ENCODE assay signal across 15 cellular contexts in the genomic region with DNA sequence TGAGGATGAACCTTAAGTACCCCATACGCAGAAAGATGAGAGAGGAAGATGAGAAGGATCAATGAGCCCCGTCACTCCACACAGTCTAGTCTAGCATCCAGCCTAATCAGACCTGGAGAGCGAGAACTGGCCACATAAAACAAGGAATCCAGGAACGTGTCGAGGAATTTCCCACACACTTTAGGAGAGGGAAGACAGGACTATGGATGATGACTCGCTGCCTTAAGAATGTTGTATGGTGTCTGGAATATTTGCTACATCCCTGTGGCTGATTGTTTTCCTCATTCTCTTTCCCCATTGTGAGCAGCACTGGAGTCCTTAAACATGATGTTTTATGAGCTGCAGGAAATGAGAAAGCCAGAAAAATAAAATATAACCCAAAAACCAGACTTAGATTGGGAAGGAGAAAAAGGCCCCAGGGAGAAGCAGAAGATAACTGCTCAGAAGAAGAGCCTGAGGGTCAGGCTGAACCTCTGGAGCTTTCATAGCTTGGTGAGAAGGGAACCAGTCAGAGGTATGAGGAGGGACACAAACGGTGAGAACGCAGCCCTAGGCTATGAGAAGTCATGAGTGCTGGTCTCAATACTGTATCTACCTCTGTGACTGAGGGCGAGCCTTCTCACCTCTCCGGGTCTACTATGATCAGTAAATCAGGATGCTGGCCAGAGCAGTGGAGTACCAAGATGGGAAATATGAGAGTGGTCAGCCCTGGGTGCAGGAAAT.
A peak's percentile ranks its signal among the peaks of the same experiment; 100 is the strongest.
DNase-seq lines count a peak whose midpoint lies in the region; ATAC-seq and TF ChIP-seq lines count a peak whose summit lies in the region.
"Had no signal": no experiment of that assay in that cellular context is flagged by ENCODE, and none has a peak within 500 bp of the region (broad histone marks: within the 10 kb centered on the region; RNA-seq: fewer than 3 reads in every experiment).

No MANE protein-coding gene starts in this region.

- peaks cover 18% of the 10 kb centered on the region for H3K4me1 ChIP-seq in GM23248 (ENCODE audit: insufficient read depth)
- H3K4me1 ChIP-seq in SJSA1 (replicated peaks) = peaks cover 21% of the 10 kb centered on the region

- H3K4me3 ChIP-seq in GM23248 (no peak overlapping the region), SJSA1 (no peak overlapping the region), fibroblast of mammary gland (ENCODE audit: control insufficient read depth, low read depth, low read length) (no peak overlapping the region)
- H3K4me3 ChIP-seq: esophagus muscularis mucosa had no signal

- no peaks in the 10 kb centered on the region for H3K9me2 ChIP-seq in GM23248 (ENCODE audit: insufficient read depth)

- in situ Hi-C loops in GM23248 (cut with MboI) = no loop called here

- H4K20me1 ChIP-seq in GM23248 (ENCODE audit: insufficient read depth) = no peaks in the 10 kb centered on the region

- DNase-seq in GM23248 (peak; percentile 87), SJSA1 (ENCODE audit: low read depth in 1 of 2, low spot score in 2 of 2) (peak; percentile 77 to 93), fibroblast of mammary gland (ENCODE audit: low read depth) (peak; percentile 62), renal cortical epithelial cell (ENCODE audit: low read depth) (peak; percentile 96), caudate nucleus (lab: John Stamatoyannopoulos, UW) (no peak), left lobe of liver (ENCODE audit: low spot score) (no peak), NK-92 (lab: John Stamatoyannopoulos, UW; ENCODE audit: unreplicated experiment) (no peak)
- DNase-seq: activated CD4-positive, alpha-beta T cell treated with anti-CD3 and anti-CD28 coated beads for 1 hour; DMS 273 treated with DMSO at 0.1 percent for 48 hours; left ventricle myocardium superior; NCI-H510A; stimulated activated CD4-positive, alpha-beta T cell treated with anti-CD3 and anti-CD28 coated beads, Interleukin-1b, Interleukin-23, amount 100 ng/mL, for 48 hours had no signal

- peak overlapping the region; percentile 55 for H3K4me2 ChIP-seq in GM23248 (ENCODE audit: unreplicated experiment)

- H3K27ac ChIP-seq in GM23248 (peak overlapping the region; percentile 71), SJSA1 (peak overlapping the region; percentile 84), caudate nucleus (ENCODE audit: low read depth, low read length) (no peak overlapping the region)
- H3K27ac ChIP-seq: esophagus muscularis mucosa, neutrophil had no signal

- no peak for TF ChIP-seq CTCF in fibroblast of mammary gland (conservative IDR thresholded peaks at IDR 0.05; ENCODE audit: control insufficient read depth, insufficient read depth, low read depth, low read length)

- H3K36me3 ChIP-seq in GM23248 (ENCODE audit: low read depth) (no peaks in the 10 kb centered on the region), SJSA1 (no peaks in the 10 kb centered on the region)
- H3K36me3 ChIP-seq: esophagus muscularis mucosa, neutrophil had no signal

- no peaks in the 10 kb centered on the region for H3K79me2 ChIP-seq in GM23248 (ENCODE audit: insufficient read depth)

- 42 to 43% methylated on average over 10 of the region's 10 CpGs for WGBS in GM23248 (ENCODE audit: low coverage in 1 of 2, low lambda C conversion rate in 2 of 2, missing lambda C conversion rate in 2 of 2), 2 experiments

- H3K9ac ChIP-seq in GM23248 = no peak overlapping the region; the same call in 1 of the 2 replicates

- no peaks in the 10 kb centered on the region for H3K9me3 ChIP-seq in GM23248 (ENCODE audit: low read depth)
- H3K9me3 ChIP-seq in SJSA1 (replicated peaks) = no peaks in the 10 kb centered on the region
- H3K9me3 ChIP-seq: esophagus muscularis mucosa, neutrophil had no signal

- ATAC-seq in left lobe of liver (no peak), HG02571 (IDR thresholded peaks at IDR 0.05; ENCODE audit: unreplicated experiment) (no peak)
- ATAC-seq: left ventricle myocardium superior had no signal

- peaks cover 18% of the 10 kb centered on the region for H3F3A ChIP-seq in GM23248 (ENCODE audit: insufficient read depth)

- H2AFZ ChIP-seq in GM23248 = 0 out of 2 replicates have a peak overlapping the region, but pooled peaks have one; percentile 19

- H3K27me3 ChIP-seq in GM23248 (replicated peaks; ENCODE audit: insufficient read depth) (peaks cover 13% of the 10 kb centered on the region; the same call in 1 of the 2 replicates), SJSA1 (replicated peaks) (no peaks in the 10 kb centered on the region)
- H3K27me3 ChIP-seq: esophagus muscularis mucosa had no signal

Comparison
In these comparisons a context has a peak if more than half of its experiments do, and no peak if none do; other contexts are left out.
1. DNase-seq: peak in GM23248 (single experiment), SJSA1 (2 of 2), fibroblast of mammary gland (single experiment) and renal cortical epithelial cell (single experiment); none in caudate nucleus (0 of 61), left lobe of liver (single experiment) and NK-92 (single experiment).